1 cellular context compared by ENCODE assay signal in the genomic region with DNA sequence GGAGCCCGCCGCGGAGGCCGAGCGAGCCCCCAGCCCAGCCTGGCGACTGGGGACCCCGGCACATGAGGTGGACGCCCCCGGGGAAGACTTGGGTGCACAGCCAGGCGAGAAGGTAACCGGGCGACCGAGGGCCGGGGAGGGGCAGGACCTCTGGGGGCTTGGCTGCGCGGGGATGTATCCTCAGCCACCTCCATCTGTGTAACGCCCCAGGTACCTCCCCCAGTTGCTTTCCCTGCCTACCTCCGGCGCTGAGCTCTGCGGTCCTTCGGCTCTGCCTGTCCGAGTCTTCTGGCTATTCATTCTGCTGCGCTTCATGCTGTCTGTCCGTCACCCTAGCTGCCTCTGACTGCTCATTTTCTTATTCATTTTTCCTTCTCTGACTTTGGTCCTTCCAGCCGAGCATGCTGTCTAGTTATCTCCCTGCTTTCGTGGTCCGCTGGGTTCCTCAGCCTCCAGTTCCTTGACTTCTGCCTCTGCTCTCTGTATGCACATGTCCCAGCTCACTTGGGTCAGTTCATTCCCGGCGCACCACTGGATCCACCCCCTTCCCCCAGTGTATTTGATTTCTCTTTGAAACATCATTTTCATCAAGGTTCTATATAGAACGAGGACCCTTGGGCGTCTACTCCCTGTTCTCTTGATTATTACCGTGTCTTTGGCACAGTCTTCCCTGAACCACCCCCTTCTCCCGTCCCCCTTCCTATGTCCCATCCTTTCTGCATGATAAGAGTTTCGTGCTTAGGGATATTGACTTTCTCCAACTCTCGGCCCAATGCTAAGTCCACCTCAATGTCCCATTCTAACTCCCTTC.
TF ChIP-seq lines count a peak whose summit lies in the region.

No MANE protein-coding gene starts in this region.

TF ChIP-seq in GM12878, 131 proteins besides CTCF, POLR2A, EP300 and RAD21:
- TF ChIP-seq, protein P1, sequence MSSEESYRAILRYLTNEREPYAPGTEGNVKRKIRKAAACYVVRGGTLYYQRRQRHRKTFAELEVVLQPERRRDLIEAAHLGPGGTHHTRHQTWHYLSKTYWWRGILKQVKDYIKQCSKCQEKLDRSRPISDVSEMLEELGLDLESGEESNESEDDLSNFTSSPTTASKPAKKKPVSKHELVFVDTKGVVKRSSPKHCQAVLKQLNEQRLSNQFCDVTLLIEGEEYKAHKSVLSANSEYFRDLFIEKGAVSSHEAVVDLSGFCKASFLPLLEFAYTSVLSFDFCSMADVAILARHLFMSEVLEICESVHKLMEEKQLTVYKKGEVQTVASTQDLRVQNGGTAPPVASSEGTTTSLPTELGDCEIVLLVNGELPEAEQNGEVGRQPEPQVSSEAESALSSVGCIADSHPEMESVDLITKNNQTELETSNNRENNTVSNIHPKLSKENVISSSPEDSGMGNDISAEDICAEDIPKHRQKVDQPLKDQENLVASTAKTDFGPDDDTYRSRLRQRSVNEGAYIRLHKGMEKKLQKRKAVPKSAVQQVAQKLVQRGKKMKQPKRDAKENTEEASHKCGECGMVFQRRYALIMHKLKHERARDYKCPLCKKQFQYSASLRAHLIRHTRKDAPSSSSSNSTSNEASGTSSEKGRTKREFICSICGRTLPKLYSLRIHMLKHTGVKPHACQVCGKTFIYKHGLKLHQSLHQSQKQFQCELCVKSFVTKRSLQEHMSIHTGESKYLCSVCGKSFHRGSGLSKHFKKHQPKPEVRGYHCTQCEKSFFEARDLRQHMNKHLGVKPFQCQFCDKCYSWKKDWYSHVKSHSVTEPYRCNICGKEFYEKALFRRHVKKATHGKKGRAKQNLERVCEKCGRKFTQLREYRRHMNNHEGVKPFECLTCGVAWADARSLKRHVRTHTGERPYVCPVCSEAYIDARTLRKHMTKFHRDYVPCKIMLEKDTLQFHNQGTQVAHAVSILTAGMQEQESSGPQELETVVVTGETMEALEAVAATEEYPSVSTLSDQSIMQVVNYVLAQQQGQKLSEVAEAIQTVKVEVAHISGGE (CRISPR knock-in tag; IDR thresholded peaks at IDR 0.05), result no peak
- TF ChIP-seq HDGF (IDR thresholded peaks at IDR 0.05) (0 out of 2 replicates have a peak, but pooled peaks have one; percentile 44), TCF12 (IDR thresholded peaks at IDR 0.05; ENCODE audit: low read depth, low read length) (no peak), TCF3 (IDR thresholded peaks at IDR 0.05; ENCODE audit: borderline replicate concordance, insufficient read depth, low read depth, low read length) (no peak), BCL11A (IDR thresholded peaks at IDR 0.05; ENCODE audit: low read depth, low read length) (no peak), ZZZ3 (IDR thresholded peaks at IDR 0.05; ENCODE audit: control insufficient read depth, insufficient read length, low read depth) (no peak), GATAD2B (conservative IDR thresholded peaks at IDR 0.05; ENCODE audit: low read depth) (0 out of 2 replicates have a peak, but pooled peaks have one; percentile 28), MYB (IDR thresholded peaks at IDR 0.05; ENCODE audit: borderline replicate concordance, low read depth, low read length) (no peak), ZNF207 (IDR thresholded peaks at IDR 0.05; ENCODE audit: borderline replicate concordance) (no peak), SUZ12 (IDR thresholded peaks at IDR 0.05; ENCODE audit: unreplicated experiment) (no peak), TARDBP (IDR thresholded peaks at IDR 0.05; ENCODE audit: borderline replicate concordance) (no peak), ZNF622 (IDR thresholded peaks at IDR 0.05) (no peak), YBX1 (IDR thresholded peaks at IDR 0.05) (no peak), ZNF24 (IDR thresholded peaks at IDR 0.05) (no peak), MLLT1 (IDR thresholded peaks at IDR 0.05) (peak; percentile 60; the same call in 1 of the 2 replicates), WRNIP1 (IDR thresholded peaks at IDR 0.05; ENCODE audit: borderline replicate concordance, low read depth, low read length) (no peak), TAF1 (IDR thresholded peaks at IDR 0.05; ENCODE audit: borderline replicate concordance, low read depth, low read length) (no peak)
- TF ChIP-seq, protein P2, sequence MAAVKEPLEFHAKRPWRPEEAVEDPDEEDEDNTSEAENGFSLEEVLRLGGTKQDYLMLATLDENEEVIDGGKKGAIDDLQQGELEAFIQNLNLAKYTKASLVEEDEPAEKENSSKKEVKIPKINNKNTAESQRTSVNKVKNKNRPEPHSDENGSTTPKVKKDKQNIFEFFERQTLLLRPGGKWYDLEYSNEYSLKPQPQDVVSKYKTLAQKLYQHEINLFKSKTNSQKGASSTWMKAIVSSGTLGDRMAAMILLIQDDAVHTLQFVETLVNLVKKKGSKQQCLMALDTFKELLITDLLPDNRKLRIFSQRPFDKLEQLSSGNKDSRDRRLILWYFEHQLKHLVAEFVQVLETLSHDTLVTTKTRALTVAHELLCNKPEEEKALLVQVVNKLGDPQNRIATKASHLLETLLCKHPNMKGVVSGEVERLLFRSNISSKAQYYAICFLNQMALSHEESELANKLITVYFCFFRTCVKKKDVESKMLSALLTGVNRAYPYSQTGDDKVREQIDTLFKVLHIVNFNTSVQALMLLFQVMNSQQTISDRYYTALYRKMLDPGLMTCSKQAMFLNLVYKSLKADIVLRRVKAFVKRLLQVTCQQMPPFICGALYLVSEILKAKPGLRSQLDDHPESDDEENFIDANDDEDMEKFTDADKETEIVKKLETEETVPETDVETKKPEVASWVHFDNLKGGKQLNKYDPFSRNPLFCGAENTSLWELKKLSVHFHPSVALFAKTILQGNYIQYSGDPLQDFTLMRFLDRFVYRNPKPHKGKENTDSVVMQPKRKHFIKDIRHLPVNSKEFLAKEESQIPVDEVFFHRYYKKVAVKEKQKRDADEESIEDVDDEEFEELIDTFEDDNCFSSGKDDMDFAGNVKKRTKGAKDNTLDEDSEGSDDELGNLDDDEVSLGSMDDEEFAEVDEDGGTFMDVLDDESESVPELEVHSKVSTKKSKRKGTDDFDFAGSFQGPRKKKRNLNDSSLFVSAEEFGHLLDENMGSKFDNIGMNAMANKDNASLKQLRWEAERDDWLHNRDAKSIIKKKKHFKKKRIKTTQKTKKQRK (IDR thresholded peaks at IDR 0.05; ENCODE audit: low read depth, low read length), result no peak
- TF ChIP-seq, protein P3, sequence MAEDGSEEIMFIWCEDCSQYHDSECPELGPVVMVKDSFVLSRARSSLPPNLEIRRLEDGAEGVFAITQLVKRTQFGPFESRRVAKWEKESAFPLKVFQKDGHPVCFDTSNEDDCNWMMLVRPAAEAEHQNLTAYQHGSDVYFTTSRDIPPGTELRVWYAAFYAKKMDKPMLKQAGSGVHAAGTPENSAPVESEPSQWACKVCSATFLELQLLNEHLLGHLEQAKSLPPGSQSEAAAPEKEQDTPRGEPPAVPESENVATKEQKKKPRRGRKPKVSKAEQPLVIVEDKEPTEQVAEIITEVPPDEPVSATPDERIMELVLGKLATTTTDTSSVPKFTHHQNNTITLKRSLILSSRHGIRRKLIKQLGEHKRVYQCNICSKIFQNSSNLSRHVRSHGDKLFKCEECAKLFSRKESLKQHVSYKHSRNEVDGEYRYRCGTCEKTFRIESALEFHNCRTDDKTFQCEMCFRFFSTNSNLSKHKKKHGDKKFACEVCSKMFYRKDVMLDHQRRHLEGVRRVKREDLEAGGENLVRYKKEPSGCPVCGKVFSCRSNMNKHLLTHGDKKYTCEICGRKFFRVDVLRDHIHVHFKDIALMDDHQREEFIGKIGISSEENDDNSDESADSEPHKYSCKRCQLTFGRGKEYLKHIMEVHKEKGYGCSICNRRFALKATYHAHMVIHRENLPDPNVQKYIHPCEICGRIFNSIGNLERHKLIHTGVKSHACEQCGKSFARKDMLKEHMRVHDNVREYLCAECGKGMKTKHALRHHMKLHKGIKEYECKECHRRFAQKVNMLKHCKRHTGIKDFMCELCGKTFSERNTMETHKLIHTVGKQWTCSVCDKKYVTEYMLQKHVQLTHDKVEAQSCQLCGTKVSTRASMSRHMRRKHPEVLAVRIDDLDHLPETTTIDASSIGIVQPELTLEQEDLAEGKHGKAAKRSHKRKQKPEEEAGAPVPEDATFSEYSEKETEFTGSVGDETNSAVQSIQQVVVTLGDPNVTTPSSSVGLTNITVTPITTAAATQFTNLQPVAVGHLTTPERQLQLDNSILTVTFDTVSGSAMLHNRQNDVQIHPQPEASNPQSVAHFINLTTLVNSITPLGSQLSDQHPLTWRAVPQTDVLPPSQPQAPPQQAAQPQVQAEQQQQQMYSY (CRISPR knock-in tag; IDR thresholded peaks at IDR 0.05), result no peak
- TF ChIP-seq, protein P4, sequence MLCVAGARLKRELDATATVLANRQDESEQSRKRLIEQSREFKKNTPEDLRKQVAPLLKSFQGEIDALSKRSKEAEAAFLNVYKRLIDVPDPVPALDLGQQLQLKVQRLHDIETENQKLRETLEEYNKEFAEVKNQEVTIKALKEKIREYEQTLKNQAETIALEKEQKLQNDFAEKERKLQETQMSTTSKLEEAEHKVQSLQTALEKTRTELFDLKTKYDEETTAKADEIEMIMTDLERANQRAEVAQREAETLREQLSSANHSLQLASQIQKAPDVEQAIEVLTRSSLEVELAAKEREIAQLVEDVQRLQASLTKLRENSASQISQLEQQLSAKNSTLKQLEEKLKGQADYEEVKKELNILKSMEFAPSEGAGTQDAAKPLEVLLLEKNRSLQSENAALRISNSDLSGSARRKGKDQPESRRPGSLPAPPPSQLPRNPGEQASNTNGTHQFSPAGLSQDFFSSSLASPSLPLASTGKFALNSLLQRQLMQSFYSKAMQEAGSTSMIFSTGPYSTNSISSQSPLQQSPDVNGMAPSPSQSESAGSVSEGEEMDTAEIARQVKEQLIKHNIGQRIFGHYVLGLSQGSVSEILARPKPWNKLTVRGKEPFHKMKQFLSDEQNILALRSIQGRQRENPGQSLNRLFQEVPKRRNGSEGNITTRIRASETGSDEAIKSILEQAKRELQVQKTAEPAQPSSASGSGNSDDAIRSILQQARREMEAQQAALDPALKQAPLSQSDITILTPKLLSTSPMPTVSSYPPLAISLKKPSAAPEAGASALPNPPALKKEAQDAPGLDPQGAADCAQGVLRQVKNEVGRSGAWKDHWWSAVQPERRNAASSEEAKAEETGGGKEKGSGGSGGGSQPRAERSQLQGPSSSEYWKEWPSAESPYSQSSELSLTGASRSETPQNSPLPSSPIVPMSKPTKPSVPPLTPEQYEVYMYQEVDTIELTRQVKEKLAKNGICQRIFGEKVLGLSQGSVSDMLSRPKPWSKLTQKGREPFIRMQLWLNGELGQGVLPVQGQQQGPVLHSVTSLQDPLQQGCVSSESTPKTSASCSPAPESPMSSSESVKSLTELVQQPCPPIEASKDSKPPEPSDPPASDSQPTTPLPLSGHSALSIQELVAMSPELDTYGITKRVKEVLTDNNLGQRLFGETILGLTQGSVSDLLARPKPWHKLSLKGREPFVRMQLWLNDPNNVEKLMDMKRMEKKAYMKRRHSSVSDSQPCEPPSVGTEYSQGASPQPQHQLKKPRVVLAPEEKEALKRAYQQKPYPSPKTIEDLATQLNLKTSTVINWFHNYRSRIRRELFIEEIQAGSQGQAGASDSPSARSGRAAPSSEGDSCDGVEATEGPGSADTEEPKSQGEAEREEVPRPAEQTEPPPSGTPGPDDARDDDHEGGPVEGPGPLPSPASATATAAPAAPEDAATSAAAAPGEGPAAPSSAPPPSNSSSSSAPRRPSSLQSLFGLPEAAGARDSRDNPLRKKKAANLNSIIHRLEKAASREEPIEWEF (IDR thresholded peaks at IDR 0.05; ENCODE audit: insufficient replicate concordance, low read depth, low read length), result no peak
